Comparison of ENCODE assay signal across 1 cellular context in genomic region chr13:99945515-99945914, GRCh38. TPM values are rescaled to one million over a fixed set of nuclear protein-coding genes. Genes with fewer than 3 reads are reported as not detected.
"Had no signal": no experiment of that assay in that cellular context is flagged by ENCODE, and none has a peak within 500 bp of the region (broad histone marks: within the 10 kb centered on the region; RNA-seq: fewer than 3 reads in every experiment).

No MANE protein-coding gene starts in this region.

RNA-seq across cellular contexts. Expression of gene ZIC5, which starts 26.1 kb away (rescaled TPM):
- total RNA-seq: GM12878 had no signal

RNA-seq across cellular contexts. Expression of gene ZIC2, which starts 36.1 kb away (rescaled TPM):
- total RNA-seq: GM12878 had no signal
